Comparison of ENCODE assay signal across 2 cellular contexts in the genomic region with DNA sequence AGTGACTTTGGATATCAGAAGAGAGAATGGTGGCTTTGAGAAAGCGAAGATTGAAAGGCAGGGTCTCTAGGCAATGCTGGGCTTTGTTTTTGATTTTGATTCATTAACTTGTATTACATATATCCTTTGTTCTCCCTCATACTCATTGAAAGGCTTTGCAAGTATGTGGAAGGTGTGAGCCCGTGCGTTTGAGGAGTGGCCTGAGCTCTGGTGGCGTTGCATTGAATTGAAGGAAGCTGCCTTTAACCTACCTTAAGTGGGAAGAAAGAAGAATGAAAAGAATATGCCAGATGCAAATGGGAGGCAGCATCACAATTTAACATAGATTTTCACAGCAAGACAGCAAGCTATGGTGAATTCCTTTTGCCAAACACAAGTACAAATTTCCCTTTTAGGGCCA.
TF ChIP-seq lines count a peak whose summit lies in the region.

No MANE protein-coding gene starts in this region.

TF ChIP-seq in GM23338, 12 proteins besides CTCF, POLR2A, EP300 and RAD21:
- TF ChIP-seq, protein P1, sequence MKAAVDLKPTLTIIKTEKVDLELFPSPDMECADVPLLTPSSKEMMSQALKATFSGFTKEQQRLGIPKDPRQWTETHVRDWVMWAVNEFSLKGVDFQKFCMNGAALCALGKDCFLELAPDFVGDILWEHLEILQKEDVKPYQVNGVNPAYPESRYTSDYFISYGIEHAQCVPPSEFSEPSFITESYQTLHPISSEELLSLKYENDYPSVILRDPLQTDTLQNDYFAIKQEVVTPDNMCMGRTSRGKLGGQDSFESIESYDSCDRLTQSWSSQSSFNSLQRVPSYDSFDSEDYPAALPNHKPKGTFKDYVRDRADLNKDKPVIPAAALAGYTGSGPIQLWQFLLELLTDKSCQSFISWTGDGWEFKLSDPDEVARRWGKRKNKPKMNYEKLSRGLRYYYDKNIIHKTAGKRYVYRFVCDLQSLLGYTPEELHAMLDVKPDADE (IDR thresholded peaks at IDR 0.05): no peak
- TF ChIP-seq STAT1 (IDR thresholded peaks at IDR 0.05; ENCODE audit: unreplicated experiment): no peak

TF ChIP-seq in H1, 55 proteins besides CTCF, POLR2A, EP300 and RAD21:
- TF ChIP-seq CEBPB (IDR thresholded peaks at IDR 0.05; ENCODE audit: low read depth, low read length) (no peak), YY1 (IDR thresholded peaks at IDR 0.05; ENCODE audit: low read depth, low read length) (no peak), EGR1 (IDR thresholded peaks at IDR 0.05; ENCODE audit: borderline replicate concordance, low read depth, low read length) (no peak), BACH1 (IDR thresholded peaks at IDR 0.05; ENCODE audit: low read length) (no peak), SIRT6 (IDR thresholded peaks at IDR 0.05; ENCODE audit: low read length) (no peak), CTBP2 (IDR thresholded peaks at IDR 0.05; ENCODE audit: borderline replicate concordance, insufficient read depth, insufficient read length, low read length) (no peak), TBP (IDR thresholded peaks at IDR 0.05; ENCODE audit: low read depth, low read length) (no peak), SIX5 (IDR thresholded peaks at IDR 0.05; ENCODE audit: low read depth, low read length) (no peak), SAP30 (IDR thresholded peaks at IDR 0.05; ENCODE audit: insufficient read depth, insufficient replicate concordance, low read length) (no peak), TEAD4 (IDR thresholded peaks at IDR 0.05; ENCODE audit: low read depth, low read length) (no peak), RXRA (IDR thresholded peaks at IDR 0.05; ENCODE audit: insufficient read depth, low read depth, low read length) (no peak), SP1 (IDR thresholded peaks at IDR 0.05; ENCODE audit: low read depth, low read length) (no peak)
